1 cellular context compared by ENCODE assay signal in genomic region chr6:119453242-119453641, GRCh38.
TF ChIP-seq lines count a peak whose summit lies in the region.

No MANE protein-coding gene starts in this region.

TF ChIP-seq in SK-N-SH, 30 proteins besides CTCF, POLR2A, EP300 and RAD21:
- TF ChIP-seq ZBTB33 (IDR thresholded peaks at IDR 0.05; ENCODE audit: borderline replicate concordance, low read depth) (no peak), YY1 (IDR thresholded peaks at IDR 0.05; ENCODE audit: low read depth) (no peak), GATA2 (CRISPR knock-in tag; IDR thresholded peaks at IDR 0.05) (no peak), TEAD4 (IDR thresholded peaks at IDR 0.05; ENCODE audit: borderline replicate concordance, insufficient read depth) (no peak), CHD2 (IDR thresholded peaks at IDR 0.05; ENCODE audit: low read length, partially characterized antibody) (no peak), SIN3A (IDR thresholded peaks at IDR 0.05; ENCODE audit: borderline replicate concordance, low read depth, low read length) (no peak), NFIC (IDR thresholded peaks at IDR 0.05; ENCODE audit: borderline replicate concordance) (no peak), ELF1 (IDR thresholded peaks at IDR 0.05) (no peak), NRF1 (IDR thresholded peaks at IDR 0.05; ENCODE audit: low read depth, low read length) (no peak), RXRA (IDR thresholded peaks at IDR 0.05; ENCODE audit: borderline replicate concordance, low read depth) (no peak), GABPA (IDR thresholded peaks at IDR 0.05; ENCODE audit: low read depth) (no peak), JUND (IDR thresholded peaks at IDR 0.05) (no peak), REST (IDR thresholded peaks at IDR 0.05; ENCODE audit: low read depth, low read length) (no peak), FOXJ3 (CRISPR knock-in tag; IDR thresholded peaks at IDR 0.05) (no peak), FOXM1 (IDR thresholded peaks at IDR 0.05; ENCODE audit: low read depth) (no peak)
- TF ChIP-seq, protein P1, sequence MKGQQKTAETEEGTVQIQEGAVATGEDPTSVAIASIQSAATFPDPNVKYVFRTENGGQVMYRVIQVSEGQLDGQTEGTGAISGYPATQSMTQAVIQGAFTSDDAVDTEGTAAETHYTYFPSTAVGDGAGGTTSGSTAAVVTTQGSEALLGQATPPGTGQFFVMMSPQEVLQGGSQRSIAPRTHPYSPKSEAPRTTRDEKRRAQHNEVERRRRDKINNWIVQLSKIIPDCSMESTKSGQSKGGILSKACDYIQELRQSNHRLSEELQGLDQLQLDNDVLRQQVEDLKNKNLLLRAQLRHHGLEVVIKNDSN (IDR thresholded peaks at IDR 0.05; ENCODE audit: borderline replicate concordance, low read depth), result no peak
TF ChIP-seq in SK-N-SH: peak in this region for 0.
